Comparison of ENCODE assay signal across 1 cellular context in genomic region chr2:69385443-69386151, GRCh38.
A peak's percentile ranks its signal among the peaks of the same experiment; 100 is the strongest.
TF ChIP-seq lines count a peak whose summit lies in the region.

No MANE protein-coding gene starts in this region.

TF ChIP-seq in K562, 482 proteins besides CTCF, POLR2A, EP300 and RAD21 (continued from another document and continues in another):
- TF ChIP-seq MYBL2 (IDR thresholded peaks at IDR 0.05; ENCODE audit: low read depth), result no peak
- TF ChIP-seq MYBL2 (CRISPR knock-in tag; IDR thresholded peaks at IDR 0.05; ENCODE audit: borderline replicate concordance), result no peak
- no peak for TF ChIP-seq THRA (IDR thresholded peaks at IDR 0.05)
- no peak for TF ChIP-seq CBX2 (IDR thresholded peaks at IDR 0.05; ENCODE audit: insufficient read depth, low read length, poor library complexity, severe bottlenecking)
- TF ChIP-seq DNMT1 (IDR thresholded peaks at IDR 0.05), result no peak
- TF ChIP-seq MAFG (tag; conservative IDR thresholded peaks at IDR 0.05), result no peak
- no peak for TF ChIP-seq ZNF41 (CRISPR knock-in tag; conservative IDR thresholded peaks at IDR 0.05)
- TF ChIP-seq JUN (IDR thresholded peaks at IDR 0.05; ENCODE audit: borderline replicate concordance, low read depth, low read length), result peak; percentile 60; the same call in 1 of the 2 replicates
- TF ChIP-seq JUN (CRISPR knock-in tag; IDR thresholded peaks at IDR 0.05; ENCODE audit: borderline replicate concordance), result no peak
- no peak for TF ChIP-seq ELF4 (CRISPR knock-in tag; IDR thresholded peaks at IDR 0.05)
- no peak for TF ChIP-seq BRF2 (IDR thresholded peaks at IDR 0.05; ENCODE audit: borderline replicate concordance, insufficient read depth, insufficient read length)
- TF ChIP-seq NR2C1 (IDR thresholded peaks at IDR 0.05), result no peak
- TF ChIP-seq NR2C1 (tag; IDR thresholded peaks at IDR 0.05), result no peak
- no peak for TF ChIP-seq ZNF174 (CRISPR knock-in tag; IDR thresholded peaks at IDR 0.05)
- no peak for TF ChIP-seq MCM2 (IDR thresholded peaks at IDR 0.05; ENCODE audit: low read depth)
- no peak for TF ChIP-seq NEUROD1 (IDR thresholded peaks at IDR 0.05; ENCODE audit: borderline replicate concordance, low read depth, low read length, partially characterized antibody)
- TF ChIP-seq RCOR1 (IDR thresholded peaks at IDR 0.05; ENCODE audit: borderline replicate concordance in 1 of 2, low read depth in 2 of 2, low read length in 2 of 2), result peak in 1 of 2 experiments; percentile 85; a peak in 2 of 4 replicates
- no peak for TF ChIP-seq RFX1 (IDR thresholded peaks at IDR 0.05)
- TF ChIP-seq BRD9 (IDR thresholded peaks at IDR 0.05; ENCODE audit: low read depth, partially characterized antibody), result peak; percentile 55
- TF ChIP-seq TBL1XR1 (IDR thresholded peaks at IDR 0.05; ENCODE audit: low read length in 2 of 2), result no peak
- TF ChIP-seq CHD2 (IDR thresholded peaks at IDR 0.05; ENCODE audit: low read depth, low read length), result no peak
- no peak for TF ChIP-seq ZBTB7A (IDR thresholded peaks at IDR 0.05; ENCODE audit: borderline replicate concordance, control insufficient read depth, low read depth, low read length)
- no peak for TF ChIP-seq ZNF274 (IDR thresholded peaks at IDR 0.05; ENCODE audit: borderline replicate concordance, low read depth, low read length)
- no peak for TF ChIP-seq ZFP1 (CRISPR knock-in tag; IDR thresholded peaks at IDR 0.05)
- TF ChIP-seq ZNF133 (CRISPR knock-in tag; IDR thresholded peaks at IDR 0.05), result no peak
- no peak for TF ChIP-seq HNRNPH1 (optimal IDR thresholded peaks at IDR 0.05; ENCODE audit: low read depth, low read length)
- no peak for TF ChIP-seq SPI1 (IDR thresholded peaks at IDR 0.05; ENCODE audit: borderline replicate concordance, low read depth, low read length)
- TF ChIP-seq RERE (CRISPR knock-in tag; IDR thresholded peaks at IDR 0.05; ENCODE audit: borderline replicate concordance), result no peak
- TF ChIP-seq FOXP1 (CRISPR knock-in tag; IDR thresholded peaks at IDR 0.05), result no peak
- no peak for TF ChIP-seq ADNP (tag; IDR thresholded peaks at IDR 0.05)
- TF ChIP-seq SMARCC2 (IDR thresholded peaks at IDR 0.05; ENCODE audit: low read depth), result peak; percentile 40; the same call in 1 of the 2 replicates
- TF ChIP-seq DACH1 (IDR thresholded peaks at IDR 0.05; ENCODE audit: partially characterized antibody), result peak; percentile 20
- TF ChIP-seq GTF3C2 (IDR thresholded peaks at IDR 0.05; ENCODE audit: borderline replicate concordance, extremely low read depth, insufficient read length), result no peak
- TF ChIP-seq ZNF592 (IDR thresholded peaks at IDR 0.05), result no peak
- no peak for TF ChIP-seq ETV5 (CRISPR knock-in tag; IDR thresholded peaks at IDR 0.05; ENCODE audit: low read depth)
- no peak for TF ChIP-seq TFAP4 (CRISPR knock-in tag; IDR thresholded peaks at IDR 0.05; ENCODE audit: borderline replicate concordance)
- no peak for TF ChIP-seq HMGXB4 (CRISPR knock-in tag; IDR thresholded peaks at IDR 0.05)
- no peak for TF ChIP-seq ZNF408 (CRISPR knock-in tag; IDR thresholded peaks at IDR 0.05; ENCODE audit: low read depth)
- no peak for TF ChIP-seq LARP7 (IDR thresholded peaks at IDR 0.05)
- no peak for TF ChIP-seq SMAD3 (CRISPR knock-in tag; conservative IDR thresholded peaks at IDR 0.05)
- peak; percentile 89 for TF ChIP-seq ATF7 (IDR thresholded peaks at IDR 0.05)
- TF ChIP-seq ZBTB49 (CRISPR knock-in tag; IDR thresholded peaks at IDR 0.05; ENCODE audit: borderline replicate concordance), result no peak
- TF ChIP-seq MCM3 (IDR thresholded peaks at IDR 0.05), result no peak
- no peak for TF ChIP-seq PURB (CRISPR knock-in tag; IDR thresholded peaks at IDR 0.05; ENCODE audit: low read depth)
- 0 out of 2 replicates have a peak, but pooled peaks have one; percentile 7 for TF ChIP-seq ZNF644 (tag; IDR thresholded peaks at IDR 0.05; ENCODE audit: low read depth)
- no peak for TF ChIP-seq RNF2 (IDR thresholded peaks at IDR 0.05)
- no peak for TF ChIP-seq KAT8 (IDR thresholded peaks at IDR 0.05; ENCODE audit: low read depth)
- peak; percentile 53 for TF ChIP-seq FOSL1 (tag; conservative IDR thresholded peaks at IDR 0.05)
- no peak for TF ChIP-seq CCAR2 (IDR thresholded peaks at IDR 0.05; ENCODE audit: low read depth, low read length)
